ENCODE assay signal across 8 cellular contexts in the genomic region with DNA sequence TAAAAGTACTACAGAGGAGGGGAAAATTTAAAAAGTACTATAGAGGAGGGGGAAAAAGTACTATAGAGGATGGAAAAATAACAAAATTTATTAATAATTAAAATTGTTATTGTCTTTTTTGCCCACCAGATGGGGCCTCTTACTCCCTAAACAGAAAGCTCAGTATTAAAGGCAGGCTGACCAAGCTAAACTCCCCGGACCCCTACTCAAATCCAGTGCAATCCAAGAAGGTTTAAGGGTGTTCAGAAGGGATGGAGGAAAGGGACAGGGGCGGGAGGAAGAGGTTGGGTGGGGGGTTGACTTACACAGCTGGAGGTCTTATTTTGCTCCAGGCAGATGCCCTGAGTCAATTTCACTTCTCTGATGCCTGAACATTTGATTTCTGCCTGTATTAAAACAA. TPM values are rescaled to one million over a fixed set of nuclear protein-coding genes. Genes with fewer than 3 reads are reported as not detected.
DNase-seq lines count a peak whose midpoint lies in the region; ATAC-seq and TF ChIP-seq lines count a peak whose summit lies in the region.
"Had no signal": no experiment of that assay in that cellular context is flagged by ENCODE, and none has a peak within 500 bp of the region (broad histone marks: within the 10 kb centered on the region; RNA-seq: fewer than 3 reads in every experiment).

No MANE protein-coding gene starts in this region.

- no peak overlapping the region for H3K27ac Mint-ChIP-seq in activated T-cell treated with anti-CD3 and anti-CD28 coated beads, Interleukin-2, amount 50 U/mL, for 72 hours

- intact Hi-C loops in OCI-LY7 (cut with micrococcal nuclease; ENCODE audit: unreplicated experiment) (loop anchor here (2.0 kb wide), 1 partner anchor 66 kb away; no protein-coding TSS in a partner anchor), esophagus muscularis mucosa (cut with DNase I) (no loop called here)

- no peaks in the 10 kb centered on the region for H3K36me3 Mint-ChIP-seq in activated T-cell treated with anti-CD3 and anti-CD28 coated beads, Interleukin-2, amount 50 U/mL, for 72 hours (ENCODE audit: insufficient read depth in 2 of 2)

- no peak overlapping the region for H2AFZ ChIP-seq in OCI-LY7 (ENCODE audit: low read length)
- H2AFZ ChIP-seq in smooth muscle cell (ENCODE audit: low read depth) = no peak overlapping the region

- H4K20me1 ChIP-seq in OCI-LY7 (ENCODE audit: insufficient read depth, low read length) (no peaks in the 10 kb centered on the region), smooth muscle cell (ENCODE audit: low read depth) (no peaks in the 10 kb centered on the region)

- H3K27ac ChIP-seq in OCI-LY7 (ENCODE audit: low read depth, low read length, poor library complexity, severe bottlenecking) (no peak overlapping the region), esophagus muscularis mucosa (replicated peaks in 1 of 4) (peak overlapping the region in 3 of 4 donors; percentile 11 to 57 (median 31)), smooth muscle cell (ENCODE audit: low read depth) (no peak overlapping the region)

- no peaks in the 10 kb centered on the region for H3K9me3 Mint-ChIP-seq in activated T-cell treated with anti-CD3 and anti-CD28 coated beads, Interleukin-2, amount 50 U/mL, for 72 hours

- H3K27me3 ChIP-seq in GM06990 (replicated peaks; ENCODE audit: control insufficient read depth, insufficient read depth, low read length) (peaks cover 2% of the 10 kb centered on the region; the same call in 1 of the 2 replicates), esophagus muscularis mucosa (no peaks in the 10 kb centered on the region), smooth muscle cell (ENCODE audit: low read depth) (peaks cover 12% of the 10 kb centered on the region)

- no peak overlapping the region for H3K4me3 ChIP-seq in GM06990 (replicated peaks; ENCODE audit: low read depth, low read length)
- H3K4me3 ChIP-seq in OCI-LY7 (ENCODE audit: low read depth, low read length, poor library complexity, severe bottlenecking) = no peak overlapping the region
- no peak overlapping the region for H3K4me3 ChIP-seq in esophagus muscularis mucosa
- H3K4me3 ChIP-seq in smooth muscle cell = no peak overlapping the region

- no peak for ATAC-seq in HG02610 (IDR thresholded peaks at IDR 0.05; ENCODE audit: unreplicated experiment)
- ATAC-seq in activated T-cell treated with anti-CD3 and anti-CD28 coated beads, Interleukin-2, amount 50 U/mL, for 72 hours (replicated peaks in 1 of 2) = no peak

- no TSS peak for BruUV-seq in OCI-LY7 (replicated peaks; lab: Mats Ljungman, UMichigan)

- H3K9me3 ChIP-seq in OCI-LY7 (ENCODE audit: low read length) (no peaks in the 10 kb centered on the region), esophagus muscularis mucosa (no peaks in the 10 kb centered on the region), smooth muscle cell (replicated peaks; ENCODE audit: low read depth) (no peaks in the 10 kb centered on the region)

- H3K4me1 ChIP-seq in OCI-LY7 (ENCODE audit: insufficient read depth, low read length, poor library complexity, severe bottlenecking) (no peaks in the 10 kb centered on the region), esophagus muscularis mucosa (peaks cover 10 to 51% (median 29%) of the 10 kb centered on the region in 4 donors), smooth muscle cell (ENCODE audit: low read depth) (no peaks in the 10 kb centered on the region)

- 39% methylated on average over 2 of the region's 2 CpGs for WGBS in esophagus muscularis mucosa
- 62% methylated on average over 2 of the region's 2 CpGs for WGBS in smooth muscle cell (ENCODE audit: low lambda C conversion rate)

- no peaks in the 10 kb centered on the region for H3K27me3 Mint-ChIP-seq in activated T-cell treated with anti-CD3 and anti-CD28 coated beads, Interleukin-2, amount 50 U/mL, for 72 hours (ENCODE audit: low read depth)

- no peak for TF ChIP-seq POLR2A in esophagus muscularis mucosa (IDR thresholded peaks at IDR 0.05; ENCODE audit: low read depth)

- H3K9me2 ChIP-seq in OCI-LY7 (ENCODE audit: insufficient read depth, low read length) = no peaks in the 10 kb centered on the region

- peak; percentile 23 for TF ChIP-seq CTCF in GM06990 (IDR thresholded peaks at IDR 0.05; ENCODE audit: insufficient read depth, low read length, poor library complexity, severe bottlenecking)
- TF ChIP-seq CTCF in OCI-LY7 (conservative IDR thresholded peaks at IDR 0.05; ENCODE audit: low read length) = peak; percentile 63
- peak; percentile 13 to 34 (median 21) for TF ChIP-seq CTCF in esophagus muscularis mucosa (IDR thresholded peaks at IDR 0.05)
- peak; percentile 33 for TF ChIP-seq CTCF in smooth muscle cell (IDR thresholded peaks at IDR 0.05; ENCODE audit: borderline replicate concordance, insufficient read depth, poor library complexity, severe bottlenecking)

- H3F3A ChIP-seq in smooth muscle cell (ENCODE audit: low read depth) = no peaks in the 10 kb centered on the region

- CTCF ChIA-PET in OCI-LY7 (lab: Charles Lee; ENCODE audit: unreplicated experiment) = interaction anchor here (0.5 to 0.7 kb wide), 2 partner anchors 10 to 124 kb away, joined by 3 to 6 read pairs; no protein-coding TSS in a partner anchor

- TF ChIP-seq EP300 in esophagus muscularis mucosa (IDR thresholded peaks at IDR 0.05) = no peak

- no peaks in the 10 kb centered on the region for H3K36me3 ChIP-seq in GM06990 (ENCODE audit: control insufficient read depth, insufficient read depth, low read length)
- no peaks in the 10 kb centered on the region for H3K36me3 ChIP-seq in OCI-LY7 (ENCODE audit: insufficient read depth, low read length)
- H3K36me3 ChIP-seq in esophagus muscularis mucosa = peaks cover 0 to 25% (median 0%) of the 10 kb centered on the region in 4 donors
- H3K36me3 ChIP-seq in smooth muscle cell (ENCODE audit: low read depth) = no peaks in the 10 kb centered on the region

- H3K4me2 ChIP-seq in OCI-LY7 (ENCODE audit: low read length) (no peak overlapping the region), smooth muscle cell (no peak overlapping the region)

- DNase-seq in GM06990 (ENCODE audit: extremely low read depth, insufficient read length) = no peak
- DNase-seq in OCI-LY7 (ENCODE audit: low spot score) = no peak
- DNase-seq in esophagus muscularis mucosa (ENCODE audit: extremely low spot score) = no peak
- DNase-seq in smooth muscle cell (lab: John Stamatoyannopoulos, UW; ENCODE audit: unreplicated experiment) = no peak
- no peak for DNase-seq in activated T-cell treated with anti-CD3 and anti-CD28 coated beads, Interleukin-2, amount 50 U/mL, for 72 hours
- DNase-seq in kidney glomerular epithelial cell (lab: John Stamatoyannopoulos, UW) = no peak
- DNase-seq: NCI-H1694 treated with DMSO at 0.1 percent for 48 hours had no signal

- no peaks in the 10 kb centered on the region for H3K4me1 Mint-ChIP-seq in activated T-cell treated with anti-CD3 and anti-CD28 coated beads, Interleukin-2, amount 50 U/mL, for 72 hours (ENCODE audit: low read depth)

- no peak overlapping the region for H3K9ac ChIP-seq in smooth muscle cell (ENCODE audit: low read depth)

- POLR2A ChIA-PET in OCI-LY7 (lab: Charles Lee) = interaction anchor here (1.0 to 1.9 kb wide), 3 partner anchors 9 to 75 kb away, joined by 3 to 10 read pairs (median 3); no protein-coding TSS in a partner anchor

- H3K79me2 ChIP-seq in OCI-LY7 (ENCODE audit: insufficient read depth, low read depth, low read length) = no peaks in the 10 kb centered on the region
- H3K79me2 ChIP-seq in smooth muscle cell (ENCODE audit: low read depth) = no peaks in the 10 kb centered on the region

- no peak overlapping the region for H3K4me3 Mint-ChIP-seq in activated T-cell treated with anti-CD3 and anti-CD28 coated beads, Interleukin-2, amount 50 U/mL, for 72 hours

RNA-seq across cellular contexts. Expression of a gene that starts 13.7 kb away (rescaled TPM):
- total RNA-seq in OCI-LY7 (2014; rRNA removed; shearing (Covaris generic)) = not detected in 2 replicates
- not detected in 2 replicates for total RNA-seq in OCI-LY7 (2022)
- total RNA-seq in esophagus muscularis mucosa = 100 to 1,000 TPM in 2 of 4 donors, 10 to 100 TPM in 2; 70.2 to 136 (median 93.3) TPM
- not detected in 2 replicates for total RNA-seq in smooth muscle cell
- not detected in 2 replicates for polyA plus RNA-seq in smooth muscle cell
- under 1 TPM; 0.05 to 0.09 TPM for total RNA-seq in activated T-cell treated with anti-CD3 and anti-CD28 coated beads, Interleukin-2, amount 50 U/mL, for 72 hours

Comparison
In these comparisons a context has a peak if more than half of its experiments do, and no peak if none do; other contexts are left out.
1. H3K27ac ChIP-seq: peak in esophagus muscularis mucosa (3 of 4); none in OCI-LY7 (single experiment) and smooth muscle cell (single experiment).
2. RNA of a gene that starts 13.7 kb away (total RNA-seq): 70.2 to 136 TPM in esophagus muscularis mucosa; 0.05 to 0.09 TPM in activated T-cell treated with anti-CD3 and anti-CD28 coated beads, Interleukin-2, amount 50 U/mL, for 72 hours, not detected in OCI-LY7 and not detected in smooth muscle cell; every median in the first group is over 10 times any median in the second.
3. Peak in every context shown above with its lines, with median percentiles within 50 percentile points of each other: CTCF ChIP-seq.